ENCODE assay signal across 6 cellular contexts in genomic region chr10:105044902-105045301, GRCh38.
"Had no signal": no experiment of that assay in that cellular context is flagged by ENCODE, and none has a peak within 500 bp of the region (broad histone marks: within the 10 kb centered on the region; RNA-seq: fewer than 3 reads in every experiment).

No MANE protein-coding gene starts in this region.

- H3K9me3 Mint-ChIP-seq: GM23338, H9 had no signal

- H3K4me1 Mint-ChIP-seq: GM23338, H9 had no signal

- H3K27ac Mint-ChIP-seq: GM23338, H9 had no signal

- H3K4me2 ChIP-seq: GM23338 had no signal

- H3K4me3 Mint-ChIP-seq: GM23338, H9 had no signal

- ATAC-seq: GM23338, K562 had no signal

- H3K4me3 ChIP-seq: GM23338, K562 had no signal

- DNase-seq: H9, HCEC 1CT, IMR-90, KG1 had no signal

- H2AFZ ChIP-seq: GM23338 had no signal
